In the genomic region with DNA sequence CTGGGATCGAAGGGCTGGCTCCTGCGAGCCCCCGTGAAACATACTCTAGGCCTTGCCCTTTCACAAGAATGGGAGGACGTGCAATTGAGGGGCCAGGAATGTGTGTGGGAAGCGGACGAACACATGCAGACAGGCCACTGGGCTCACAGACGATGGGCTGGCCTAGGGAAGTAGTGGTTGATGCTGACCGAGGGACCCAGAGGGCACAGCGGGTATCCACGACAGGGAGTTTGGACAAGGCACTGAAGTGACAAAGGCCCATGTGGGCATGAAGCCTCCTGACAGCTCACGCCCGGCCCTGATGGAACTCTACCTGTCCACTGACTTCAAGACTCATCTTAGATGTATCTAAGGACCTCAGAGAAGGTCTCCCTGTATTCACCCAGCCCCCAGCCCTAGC, we compare ENCODE assay signal across 22 cellular contexts. TPM values are rescaled to one million over a fixed set of nuclear protein-coding genes. Genes with fewer than 3 reads are reported as not detected.
DNase-seq lines count a peak whose midpoint lies in the region; ATAC-seq, FAIRE-seq and TF ChIP-seq lines count a peak whose summit lies in the region.
"Had no signal": no experiment of that assay in that cellular context is flagged by ENCODE, and none has a peak within 500 bp of the region (broad histone marks: within the 10 kb centered on the region; RNA-seq: fewer than 3 reads in every experiment).

No MANE protein-coding gene starts in this region.

- H3K4me1 Mint-ChIP-seq in CD8-positive, alpha-beta T cell (ENCODE audit: low read depth) = no peaks in the 10 kb centered on the region
- H3K4me1 Mint-ChIP-seq: GM23338, neural progenitor cell had no signal

- H3K4me3 ChIP-seq in CD8-positive, alpha-beta T cell (ENCODE audit: low read depth, low read length) = no peak overlapping the region
- H3K4me3 ChIP-seq in PC-9 (no peak overlapping the region), gastrocnemius medialis (no peak overlapping the region)
- H3K4me3 ChIP-seq: GM23338, mucosa of descending colon, neural progenitor cell, thyroid gland had no signal

- in situ Hi-C loops in gastrocnemius medialis (cut with MboI; ENCODE audit: low sequenced_read_pairs in 4 of 4) = no loop called here

- no peaks in the 10 kb centered on the region for H4K20me1 ChIP-seq in PC-9 (ENCODE audit: insufficient read depth)

- H3K36me3 Mint-ChIP-seq in CD8-positive, alpha-beta T cell = peaks cover 92% of the 10 kb centered on the region

- H3K27ac Mint-ChIP-seq in CD8-positive, alpha-beta T cell = peak overlapping the region; percentile 27
- H3K27ac Mint-ChIP-seq: activated naive CD8-positive, alpha-beta T cell; GM23338; neural progenitor cell; T-helper 1 cell treated with Interleukin-12 subunit alpha and Interleukin-12 subunit beta and Interleukin-4 antibody, amounts not matched to agents 30 μg/mL and 1 μg/mL, for 36 hours had no signal

- H3K36me3 ChIP-seq in CD8-positive, alpha-beta T cell (ENCODE audit: insufficient read depth, low read length) = peaks cover 89% of the 10 kb centered on the region
- H3K36me3 ChIP-seq in PC-9 (ENCODE audit: low read depth) (peaks cover 12% of the 10 kb centered on the region), gastrocnemius medialis (peaks cover 0 to 88% of the 10 kb centered on the region in 2 donors)
- H3K36me3 ChIP-seq: neural progenitor cell had no signal

- no peaks in the 10 kb centered on the region for H3K27me3 Mint-ChIP-seq in CD8-positive, alpha-beta T cell (ENCODE audit: low read depth)
- H3K27me3 Mint-ChIP-seq: activated naive CD8-positive, alpha-beta T cell had no signal

- POLR2A ChIA-PET in CD8-positive, alpha-beta T cell (lab: Charles Lee) = no interaction called here
- POLR2A ChIA-PET in PC-9 (lab: Charles Lee; ENCODE audit: unreplicated experiment) = no interaction called here

- no peak overlapping the region for H2AFZ ChIP-seq in PC-9
- H2AFZ ChIP-seq: GM23338, neural progenitor cell had no signal

- no peak overlapping the region for H3K27ac ChIP-seq in CD8-positive, alpha-beta T cell (ENCODE audit: low read depth, low read length)
- no peak overlapping the region for H3K27ac ChIP-seq in PC-9
- H3K27ac ChIP-seq in gastrocnemius medialis = peak overlapping the region; percentile 84 to 95 (median 88)
- H3K27ac ChIP-seq: neural progenitor cell, thyroid gland had no signal

- H3K9me3 Mint-ChIP-seq in CD8-positive, alpha-beta T cell = no peaks in the 10 kb centered on the region
- H3K9me3 Mint-ChIP-seq: GM23338; neural progenitor cell; T-helper 1 cell treated with Interleukin-12 subunit alpha and Interleukin-12 subunit beta and Interleukin-4 antibody, amounts not matched to agents 30 μg/mL and 1 μg/mL, for 36 hours had no signal

- H3K27me3 ChIP-seq in CD8-positive, alpha-beta T cell (ENCODE audit: insufficient read depth, low read length) = no peaks in the 10 kb centered on the region
- H3K27me3 ChIP-seq in PC-9 (ENCODE audit: insufficient read depth, low read depth) = no peaks in the 10 kb centered on the region
- H3K27me3 ChIP-seq in gastrocnemius medialis = no peaks in the 10 kb centered on the region
- H3K27me3 ChIP-seq: neural progenitor cell, thyroid gland had no signal

- no peak for TF ChIP-seq POLR2A in gastrocnemius medialis (IDR thresholded peaks at IDR 0.05)

- FAIRE-seq in RCC 7860 (lab: Jason Lieb, UNC) = no peak
- FAIRE-seq: D721Med, frontal cortex, GM18507 had no signal

- DNase-seq in CD8-positive, alpha-beta T cell = peak in 1 of 7 experiments; percentile 25
- DNase-seq in PC-9 (no peak), left ventricle myocardium superior (peak; percentile 16), gastrocnemius medialis (peak; percentile 1 to 13), RCC 7860 (ENCODE audit: low spot score) (no peak)
- no peak for DNase-seq in stimulated activated CD4-positive, alpha-beta T cell treated with anti-CD3 and anti-CD28 coated beads, Interleukin-15, amount 100 ng/mL, for 24 hours
- DNase-seq: activated T-cell treated with anti-CD3 and anti-CD28 coated beads for 4 hours, NCI-H1436, NCI-H2171, NCI-H69, SHP77 treated with DMSO at 0.1 percent for 48 hours, thyroid gland had no signal

- H3K9me3 ChIP-seq in CD8-positive, alpha-beta T cell (ENCODE audit: low read length) = no peaks in the 10 kb centered on the region
- H3K9me3 ChIP-seq in PC-9 (ENCODE audit: insufficient read depth, low read depth) (no peaks in the 10 kb centered on the region), gastrocnemius medialis (no peaks in the 10 kb centered on the region)
- H3K9me3 ChIP-seq: mucosa of descending colon, thyroid gland had no signal

- no peaks in the 10 kb centered on the region for H3K9me2 ChIP-seq in PC-9 (ENCODE audit: insufficient read depth)

- no peak overlapping the region for H3K4me3 Mint-ChIP-seq in CD8-positive, alpha-beta T cell
- H3K4me3 Mint-ChIP-seq: activated naive CD8-positive, alpha-beta T cell; GM23338; neural progenitor cell; T-helper 1 cell treated with Interleukin-12 subunit alpha and Interleukin-12 subunit beta and Interleukin-4 antibody, amounts not matched to agents 30 μg/mL and 1 μg/mL, for 36 hours had no signal

- TSS peak; percentile 7 for BruUV-seq in PC-9 (replicated peaks; lab: Mats Ljungman, UMichigan)

- no peak for TF ChIP-seq CTCF in CD8-positive, alpha-beta T cell (IDR thresholded peaks at IDR 0.05)
- TF ChIP-seq CTCF in PC-9 (conservative IDR thresholded peaks at IDR 0.05) (no peak), gastrocnemius medialis (IDR thresholded peaks at IDR 0.05 in 4 of 5, conservative IDR thresholded peaks at IDR 0.05 in 1 of 5) (no peak)

- intact Hi-C loops in CD8-positive, alpha-beta T cell (cut with DNase I, micrococcal nuclease) = no loop called here
- intact Hi-C loops in PC-9 (cut with micrococcal nuclease; ENCODE audit: unreplicated experiment) = no loop called here
- intact Hi-C loops in left ventricle myocardium superior (cut with micrococcal nuclease) = no loop called here
- intact Hi-C loops in gastrocnemius medialis (cut with DNase I; ENCODE audit: low total_unique reads) = loop anchor here (2.0 kb wide), 1 partner anchor 29 kb away; no protein-coding TSS in a partner anchor

- H3K4me2 ChIP-seq in PC-9 = no peak overlapping the region
- H3K4me2 ChIP-seq: GM23338, neural progenitor cell had no signal

- no peaks in the 10 kb centered on the region for H3K4me1 ChIP-seq in CD8-positive, alpha-beta T cell (ENCODE audit: insufficient read depth, low read length)
- no peaks in the 10 kb centered on the region for H3K4me1 ChIP-seq in PC-9 (replicated peaks; ENCODE audit: insufficient read depth)
- peaks cover 9 to 13% of the 10 kb centered on the region in 2 donors for H3K4me1 ChIP-seq in gastrocnemius medialis
- H3K4me1 ChIP-seq: neural progenitor cell, thyroid gland had no signal

- CTCF ChIA-PET in CD8-positive, alpha-beta T cell (lab: Charles Lee) = no interaction called here
- CTCF ChIA-PET in PC-9 (lab: Charles Lee) = no interaction called here

- no peak for ATAC-seq in CD8-positive, alpha-beta T cell
- no peak for ATAC-seq in left ventricle myocardium superior
- no peak for ATAC-seq in gastrocnemius medialis
- no peak for ATAC-seq in GM19455 (IDR thresholded peaks at IDR 0.05; ENCODE audit: unreplicated experiment)
- ATAC-seq: GM23338, left colon, mucosa of descending colon had no signal

- 0 out of 2 replicates have a peak, but pooled peaks cover 3% of the 10 kb centered on the region for H3F3A ChIP-seq in PC-9 (ENCODE audit: insufficient read depth, low read depth)

- no peaks in the 10 kb centered on the region for H3K79me2 ChIP-seq in PC-9 (ENCODE audit: low read depth)

RNA-seq across cellular contexts. Expression of a gene that starts 52.2 kb away (rescaled TPM):
- under 1 TPM; 0.19 to 0.54 TPM for total RNA-seq in CD8-positive, alpha-beta T cell
- total RNA-seq in PC-9 (2021) (1.0 and 2.3 TPM in 2 replicates), left ventricle myocardium superior (297 TPM), gastrocnemius medialis (1 to 10 TPM; 1.6 to 8.5 (median 3.3) TPM)
- total RNA-seq: frontal cortex had no signal

RNA-seq across cellular contexts. Expression of a gene that starts 52.3 kb away (rescaled TPM):
- 10 to 100 TPM; 23.6 to 24.3 TPM for total RNA-seq in CD8-positive, alpha-beta T cell
- total RNA-seq in PC-9 (2021) (131 and 138 TPM in 2 replicates), left ventricle myocardium superior (18.6 TPM), gastrocnemius medialis (10 to 100 TPM; 14.1 to 33.0 (median 23.8) TPM)

Comparison
In these comparisons a context has a peak if more than half of its experiments do, and no peak if none do; other contexts are left out.
1. DNase-seq: peak in left ventricle myocardium superior (single experiment) and gastrocnemius medialis (2 of 2); none in PC-9 (0 of 2), stimulated activated CD4-positive, alpha-beta T cell treated with anti-CD3 and anti-CD28 coated beads, Interleukin-15, amount 100 ng/mL, for 24 hours (single experiment) and RCC 7860 (single experiment).
2. H3K27ac ChIP-seq: peak in gastrocnemius medialis (4 of 4); none in CD8-positive, alpha-beta T cell (single experiment) and PC-9 (single experiment).
3. RNA of a gene that starts 52.2 kb away (total RNA-seq): 297 TPM in left ventricle myocardium superior (single experiment); 1.6 to 8.5 TPM in gastrocnemius medialis, 1.0 to 2.3 TPM in PC-9 and 0.19 to 0.54 TPM in CD8-positive, alpha-beta T cell; every median in the first group is over 10 times any median in the second.